ENCODE assay signal across 1 cellular context in genomic region chr1:6554031-6554906, GRCh38.
TF ChIP-seq lines count a peak whose summit lies in the region.

Gene NOL9, minus strand, starts transcription at chr1:6554513. Its CDS starts 11 bp downstream, at chr1:6554502.

TF ChIP-seq in HCT116, 20 proteins besides CTCF, POLR2A, EP300 and RAD21 (continued from another document):
- no peak for TF ChIP-seq EZH2phosphoT487 (IDR thresholded peaks at IDR 0.05; ENCODE audit: borderline replicate concordance)
